Comparison of ENCODE assay signal across 9 cellular contexts in the genomic region with DNA sequence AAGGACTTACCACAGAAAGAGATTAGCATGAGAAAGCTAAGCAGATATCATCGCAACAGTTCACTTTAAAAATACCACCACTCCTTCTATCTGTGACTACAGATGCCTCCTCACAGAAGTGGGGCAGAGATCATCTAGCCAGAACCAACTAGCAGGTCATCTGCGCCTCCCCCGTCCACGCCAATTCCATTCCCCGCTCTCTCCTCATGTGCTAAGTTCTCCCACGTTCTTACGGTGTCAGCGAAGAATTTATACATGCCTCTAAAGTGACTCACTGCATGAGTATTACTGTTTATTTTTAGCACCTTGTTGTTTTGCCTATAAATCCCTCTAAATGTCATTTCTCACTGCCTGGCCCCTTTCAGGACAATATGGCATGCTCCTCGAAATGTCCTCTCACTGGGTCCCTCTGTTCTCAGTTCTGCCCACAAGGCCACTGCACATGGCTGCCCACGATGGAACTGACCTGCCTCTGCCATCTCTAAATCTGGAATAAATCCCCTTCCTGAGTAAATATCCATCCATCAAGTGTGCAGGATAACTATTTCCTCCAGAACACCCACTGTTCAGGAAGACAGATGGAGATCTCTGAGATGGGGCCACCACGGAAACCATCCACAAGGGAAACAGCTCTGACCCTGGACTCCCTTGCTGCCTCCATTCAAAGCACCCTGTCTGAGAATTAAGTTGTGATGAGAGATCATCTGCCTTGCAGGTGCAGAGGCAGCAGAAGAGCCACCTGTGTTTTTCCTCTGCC.
DNase-seq lines count a peak whose midpoint lies in the region; ATAC-seq, FAIRE-seq and TF ChIP-seq lines count a peak whose summit lies in the region.
"Had no signal": no experiment of that assay in that cellular context is flagged by ENCODE, and none has a peak within 500 bp of the region (broad histone marks: within the 10 kb centered on the region; RNA-seq: fewer than 3 reads in every experiment).

No MANE protein-coding gene starts in this region.

- TF ChIP-seq EP300 in HepG2 (IDR thresholded peaks at IDR 0.05; ENCODE audit: low read depth in 2 of 2, low read length in 2 of 2) (no peak), HepG2 (CRISPR knock-in tag; IDR thresholded peaks at IDR 0.05; ENCODE audit: borderline replicate concordance) (no peak)

- dilution Hi-C loops in mammary epithelial cell (cut with HindIII; ENCODE audit: low sequenced_read_pairs) = no loop called here

- intact Hi-C loops in HepG2 (cut with micrococcal nuclease; ENCODE audit: unreplicated experiment) = no loop called here
- intact Hi-C loops in right lobe of liver (cut with DNase I) = loop anchor here in 1 of 2 donors (10.0 kb wide), 1 partner anchor 133 kb away; a partner anchor contains a TSS
- intact Hi-C loops in mammary epithelial cell (cut with micrococcal nuclease) = no loop called here
- intact Hi-C loops in aorta (cut with DNase I) = loop anchor here (2.0 to 10.0 kb wide), 5 partner anchors 60 to 183 kb away; a partner anchor contains a TSS
- intact Hi-C loops in esophagus squamous epithelium (cut with DNase I) = no loop called here

- no peaks in the 10 kb centered on the region for H4K20me1 ChIP-seq in HepG2 (ENCODE audit: insufficient read depth, low read length)
- no peaks in the 10 kb centered on the region for H4K20me1 ChIP-seq in mammary epithelial cell (ENCODE audit: insufficient read depth, low read length)

- H3K79me2 ChIP-seq in HepG2 (ENCODE audit: insufficient read depth, low read length) = no peaks in the 10 kb centered on the region
- no peaks in the 10 kb centered on the region for H3K79me2 ChIP-seq in mammary epithelial cell (ENCODE audit: insufficient read depth, low read length)

- H3K4me1 ChIP-seq in HepG2 (ENCODE audit: insufficient read depth, low read length) = peaks cover 45% of the 10 kb centered on the region
- H3K4me1 ChIP-seq in right lobe of liver = peaks cover 0 to 46% (median 9%) of the 10 kb centered on the region in 4 donors
- peaks cover 11% of the 10 kb centered on the region for H3K4me1 ChIP-seq in mammary epithelial cell (ENCODE audit: insufficient read depth, low read length)
- peaks cover 4 to 8% of the 10 kb centered on the region in 2 donors for H3K4me1 ChIP-seq in aorta (ENCODE audit: control insufficient read depth in 1 of 2, insufficient read depth in 2 of 2, low read length in 2 of 2)
- H3K4me1 ChIP-seq in esophagus squamous epithelium = peaks cover 0 to 30% (median 22%) of the 10 kb centered on the region in 3 donors

- H3K27me3 ChIP-seq in HepG2 (ENCODE audit: control insufficient read depth in 1 of 2, insufficient read depth in 2 of 2, low read length in 2 of 2) (no peaks in the 10 kb centered on the region), right lobe of liver (no peaks in the 10 kb centered on the region), mammary epithelial cell (ENCODE audit: insufficient read depth, low read length) (no peaks in the 10 kb centered on the region), aorta (ENCODE audit: control insufficient read depth in 1 of 2, insufficient read depth in 2 of 2, low read length in 1 of 2) (no peaks in the 10 kb centered on the region), esophagus squamous epithelium (peaks cover 0 to 13% (median 0%) of the 10 kb centered on the region in 4 donors)

- WGBS in HepG2 (ENCODE audit: low lambda C conversion rate) = 74% methylated on average over 11 of the region's 11 CpGs
- WGBS in right lobe of liver (ENCODE audit: insufficient coverage, low coverage, low lambda C conversion rate, missing lambda C conversion rate) = 85% methylated on average over 10 of the region's 11 CpGs
- WGBS in mammary epithelial cell (ENCODE audit: low coverage, missing lambda C conversion rate) = 81% methylated on average over 11 of the region's 11 CpGs
- WGBS in aorta, 2 donors = 4 to 9% methylated on average over 11 of the region's 11 CpGs
- WGBS in esophagus squamous epithelium, 2 donors = 45 to 61% methylated on average over 10 to 11 of the region's 11 CpGs

- no peak overlapping the region for H3K4me3 ChIP-seq in HepG2 (replicated peaks in 1 of 3; ENCODE audit: insufficient read depth in 1 of 3, low read depth in 2 of 3, low read length in 3 of 3)
- no peak overlapping the region for H3K4me3 ChIP-seq in right lobe of liver
- H3K4me3 ChIP-seq in mammary epithelial cell (replicated peaks in 1 of 3; ENCODE audit: insufficient read depth in 1 of 3, low read depth in 2 of 3, low read length in 3 of 3) = no peak overlapping the region
- H3K4me3 ChIP-seq in aorta (ENCODE audit: low read length in 2 of 2) = no peak overlapping the region
- H3K4me3 ChIP-seq in esophagus squamous epithelium = no peak overlapping the region

- H3K4me2 ChIP-seq in HepG2 (ENCODE audit: low read depth, low read length) = no peak overlapping the region
- H3K4me2 ChIP-seq in mammary epithelial cell (ENCODE audit: insufficient read depth, low read depth, low read length) = no peak overlapping the region

- POLR2A ChIA-PET in HepG2 (lab: Yijun Ruan, JAX) = no interaction called here

- TF ChIP-seq POLR2A in HepG2 (IDR thresholded peaks at IDR 0.05; ENCODE audit: insufficient read depth in 1 of 2, low read depth in 2 of 2, low read length in 2 of 2) = no peak
- no peak for TF ChIP-seq POLR2A in right lobe of liver (IDR thresholded peaks at IDR 0.05)
- TF ChIP-seq POLR2A in esophagus squamous epithelium (IDR thresholded peaks at IDR 0.05) = no peak

- no peaks in the 10 kb centered on the region for H3K36me3 ChIP-seq in HepG2 (replicated peaks in 1 of 2; ENCODE audit: control insufficient read depth in 1 of 2, insufficient read depth in 2 of 2, low read length in 2 of 2)
- no peaks in the 10 kb centered on the region for H3K36me3 ChIP-seq in right lobe of liver
- H3K36me3 ChIP-seq in mammary epithelial cell (ENCODE audit: insufficient read depth, low read length) = no peaks in the 10 kb centered on the region
- no peaks in the 10 kb centered on the region for H3K36me3 ChIP-seq in aorta (ENCODE audit: control insufficient read depth in 1 of 2, insufficient read depth in 2 of 2, low read length in 1 of 2)
- no peaks in the 10 kb centered on the region for H3K36me3 ChIP-seq in esophagus squamous epithelium

- H3K27ac ChIP-seq in HepG2 (ENCODE audit: extremely low read length, insufficient read depth, low read length) = no peak overlapping the region
- no peak overlapping the region for H3K27ac ChIP-seq in right lobe of liver
- no peak overlapping the region for H3K27ac ChIP-seq in mammary epithelial cell (ENCODE audit: insufficient read depth, low read depth, low read length)
- H3K27ac ChIP-seq in aorta (ENCODE audit: low read depth in 1 of 2, low read length in 2 of 2) = peak overlapping the region; percentile 44 to 82
- peak overlapping the region in 2 of 4 donors; percentile 42 to 43 for H3K27ac ChIP-seq in esophagus squamous epithelium

- BruUV-seq in HepG2 (replicated peaks; lab: Mats Ljungman, UMichigan) (no TSS peak), mammary epithelial cell (replicated peaks; lab: Mats Ljungman, UMichigan) (no TSS peak)

- TF ChIP-seq CTCF in HepG2 (CRISPR knock-in tag; IDR thresholded peaks at IDR 0.05) = no peak
- TF ChIP-seq CTCF in right lobe of liver (IDR thresholded peaks at IDR 0.05) = no peak
- no peak for TF ChIP-seq CTCF in mammary epithelial cell (conservative IDR thresholded peaks at IDR 0.05 in 1 of 2, IDR thresholded peaks at IDR 0.05 in 1 of 2; ENCODE audit: extremely low read depth in 1 of 2, insufficient read depth in 1 of 2, low read depth in 1 of 2, low read length in 2 of 2)
- TF ChIP-seq CTCF in esophagus squamous epithelium (IDR thresholded peaks at IDR 0.05) = no peak

- no peak for FAIRE-seq in HepG2 (lab: Jason Lieb, UNC)

- ATAC-seq in HepG2 (no peak), right lobe of liver (no peak), aorta (ENCODE audit: low FRiP score) (peak; percentile 77)
- ATAC-seq: sciatic nerve had no signal

- H3K9ac ChIP-seq in HepG2 (ENCODE audit: insufficient read depth, low read depth, low read length) (no peak overlapping the region), mammary epithelial cell (ENCODE audit: insufficient read depth, low read length) (no peak overlapping the region)

- no peak for TF ChIP-seq RAD21 in HepG2 (CRISPR knock-in tag; IDR thresholded peaks at IDR 0.05)

- in situ Hi-C loops in HepG2 (cut with HindIII; ENCODE audit: extremely low pct_ligation_motif_present, low pct_unique_long_range_greater_than_20kb) (no loop called here), mammary epithelial cell (cut with MboI; ENCODE audit: low sequenced_read_pairs in 2 of 2) (no loop called here)

- DNase-seq in HepG2 (ENCODE audit: low spot score) (no peak), right lobe of liver (no peak), mammary epithelial cell (peak; percentile 25), left kidney (ENCODE audit: low read depth, low spot score) (peak; percentile 74), aorta (peak in 1 of 2 donors; percentile 63), esophagus squamous epithelium (lab: John Stamatoyannopoulos, UW) (no peak), NCI-H2227 (lab: John Stamatoyannopoulos, UW; ENCODE audit: unreplicated experiment) (no peak), NAMALWA (ENCODE audit: low spot score) (no peak)

- H3K9me3 ChIP-seq in HepG2 (ENCODE audit: low read length) (no peaks in the 10 kb centered on the region), right lobe of liver (no peaks in the 10 kb centered on the region), mammary epithelial cell (replicated peaks; ENCODE audit: insufficient read depth, low read length) (no peaks in the 10 kb centered on the region), aorta (ENCODE audit: control insufficient read depth, low read length) (no peaks in the 10 kb centered on the region), esophagus squamous epithelium (no peaks in the 10 kb centered on the region)

- no peak overlapping the region for H2AFZ ChIP-seq in HepG2 (ENCODE audit: low read length)
- H2AFZ ChIP-seq in mammary epithelial cell (ENCODE audit: low read depth, low read length) = no peak overlapping the region

- CTCF ChIA-PET in HepG2 (lab: Yijun Ruan, JAX; ENCODE audit: low intra/inter-chr PET ratio, low total read pairs) (no interaction called here), mammary epithelial cell (lab: Charles Lee; ENCODE audit: low non-redundant PET) (no interaction called here)

TF ChIP-seq in HepG2, 621 proteins besides CTCF, POLR2A, EP300 and RAD21 (continues in another document):
- TF ChIP-seq, protein P1, sequence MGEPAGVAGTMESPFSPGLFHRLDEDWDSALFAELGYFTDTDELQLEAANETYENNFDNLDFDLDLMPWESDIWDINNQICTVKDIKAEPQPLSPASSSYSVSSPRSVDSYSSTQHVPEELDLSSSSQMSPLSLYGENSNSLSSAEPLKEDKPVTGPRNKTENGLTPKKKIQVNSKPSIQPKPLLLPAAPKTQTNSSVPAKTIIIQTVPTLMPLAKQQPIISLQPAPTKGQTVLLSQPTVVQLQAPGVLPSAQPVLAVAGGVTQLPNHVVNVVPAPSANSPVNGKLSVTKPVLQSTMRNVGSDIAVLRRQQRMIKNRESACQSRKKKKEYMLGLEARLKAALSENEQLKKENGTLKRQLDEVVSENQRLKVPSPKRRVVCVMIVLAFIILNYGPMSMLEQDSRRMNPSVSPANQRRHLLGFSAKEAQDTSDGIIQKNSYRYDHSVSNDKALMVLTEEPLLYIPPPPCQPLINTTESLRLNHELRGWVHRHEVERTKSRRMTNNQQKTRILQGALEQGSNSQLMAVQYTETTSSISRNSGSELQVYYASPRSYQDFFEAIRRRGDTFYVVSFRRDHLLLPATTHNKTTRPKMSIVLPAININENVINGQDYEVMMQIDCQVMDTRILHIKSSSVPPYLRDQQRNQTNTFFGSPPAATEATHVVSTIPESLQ (CRISPR knock-in tag; conservative IDR thresholded peaks at IDR 0.05) = no peak

Comparison
In these comparisons a context has a peak if more than half of its experiments do, and no peak if none do; other contexts are left out.
1. DNase-seq: peak in mammary epithelial cell (single experiment) and left kidney (single experiment); none in HepG2 (single experiment), right lobe of liver (0 of 3), esophagus squamous epithelium (single experiment), NCI-H2227 (single experiment) and NAMALWA (single experiment).
2. H3K27ac ChIP-seq: peak in aorta (2 of 2); none in HepG2 (single experiment), right lobe of liver (0 of 3) and mammary epithelial cell (single experiment).
3. intact Hi-C loops: an anchor here in aorta (2.0 to 10.0 kb wide); none called in HepG2, mammary epithelial cell and esophagus squamous epithelium.